ENCODE assay signal across 8 cellular contexts in the genomic region with DNA sequence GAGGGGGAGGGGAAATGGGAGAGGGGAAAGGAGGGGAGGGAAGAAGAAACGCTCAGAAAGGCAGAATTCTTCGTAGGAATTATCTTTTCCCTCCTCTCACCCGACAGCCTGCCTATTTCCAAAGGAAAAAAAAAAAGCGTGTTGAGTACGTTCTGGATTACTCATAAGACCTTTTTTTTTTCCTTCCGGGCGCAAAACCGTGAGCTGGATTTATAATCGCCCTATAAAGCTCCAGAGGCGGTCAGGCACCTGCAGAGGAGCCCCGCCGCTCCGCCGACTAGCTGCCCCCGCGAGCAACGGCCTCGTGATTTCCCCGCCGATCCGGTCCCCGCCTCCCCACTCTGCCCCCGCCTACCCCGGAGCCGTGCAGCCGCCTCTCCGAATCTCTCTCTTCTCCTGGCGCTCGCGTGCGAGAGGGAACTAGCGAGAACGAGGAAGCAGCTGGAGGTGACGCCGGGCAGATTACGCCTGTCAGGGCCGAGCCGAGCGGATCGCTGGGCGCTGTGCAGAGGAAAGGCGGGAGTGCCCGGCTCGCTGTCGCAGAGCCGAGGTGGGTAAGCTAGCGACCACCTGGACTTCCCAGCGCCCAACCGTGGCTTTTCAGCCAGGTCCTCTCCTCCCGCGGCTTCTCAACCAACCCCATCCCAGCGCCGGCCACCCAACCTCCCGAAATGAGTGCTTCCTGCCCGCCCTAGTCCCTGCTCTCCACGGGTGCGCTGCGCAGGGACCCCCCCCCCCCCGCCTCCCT. TPM values are rescaled to one million over a fixed set of nuclear protein-coding genes. Genes with fewer than 3 reads are reported as not detected.
A peak's percentile ranks its signal among the peaks of the same experiment; 100 is the strongest.
DNase-seq lines count a peak whose midpoint lies in the region; ATAC-seq and TF ChIP-seq lines count a peak whose summit lies in the region.

A gene (plus strand): TSS at position 389 of the 748 bp plus-strand sequence. CDS start 1,705 bp downstream, outside the sequence.

- peaks cover 68% of the 10 kb centered on the region for H3K27me3 ChIP-seq in MM.1S (replicated peaks; ENCODE audit: insufficient read depth, low read length)
- peaks cover 98% of the 10 kb centered on the region for H3K27me3 ChIP-seq in left ventricle myocardium inferior (ENCODE audit: low read depth)
- peaks cover 43% of the 10 kb centered on the region for H3K27me3 ChIP-seq in prostate gland (replicated peaks; ENCODE audit: insufficient read depth)

- no peaks in the 10 kb centered on the region for H3K9me2 ChIP-seq in MM.1S (replicated peaks; ENCODE audit: insufficient read depth, low read length)

- ATAC-seq in GM19395 (IDR thresholded peaks at IDR 0.05; ENCODE audit: unreplicated experiment) (peak; percentile 55), GM19467 (IDR thresholded peaks at IDR 0.05; ENCODE audit: unreplicated experiment) (no peak)
- peak; percentile 47 for ATAC-seq in activated naive CD8-positive, alpha-beta T cell treated with anti-CD3 and anti-CD28 coated beads, Interleukin-2, amount 10 ng/mL, durations not matched to agents 7 days and 5 days (ENCODE audit: low read depth)

- no peak for TF ChIP-seq POLR2A in prostate gland (IDR thresholded peaks at IDR 0.05)

- DNase-seq in AG09309 (ENCODE audit: low read depth) (no peak), MM.1S (peak; percentile 75), SHP77 (lab: John Stamatoyannopoulos, UW) (peak; percentile 51 to 84), left ventricle myocardium inferior (peak; percentile 24), prostate gland (ENCODE audit: low spot score) (peak; percentile 77)
- peak; percentile 73 for DNase-seq in activated naive CD8-positive, alpha-beta T cell treated with anti-CD3 and anti-CD28 coated beads, Interleukin-2, amount 10 ng/mL, durations not matched to agents 7 days and 5 days

- 2% methylated on average over 38 of the region's 59 CpGs for WGBS in prostate gland

- H3F3A ChIP-seq in MM.1S (ENCODE audit: insufficient read depth, low read length): no peaks in the 10 kb centered on the region

- peaks cover 2% of the 10 kb centered on the region for H3K36me3 Mint-ChIP-seq in activated naive CD8-positive, alpha-beta T cell treated with anti-CD3 and anti-CD28 coated beads, Interleukin-2, amount 10 ng/mL, durations not matched to agents 7 days and 5 days

- H3K9me3 Mint-ChIP-seq in activated naive CD8-positive, alpha-beta T cell treated with anti-CD3 and anti-CD28 coated beads, Interleukin-2, amount 10 ng/mL, durations not matched to agents 7 days and 5 days: no peaks in the 10 kb centered on the region

- H3K4me3 ChIP-seq in AG09309 (ENCODE audit: control insufficient read depth, low read depth, low read length): peak within 1 kb of the TSS; percentile 36
- H3K4me3 ChIP-seq in MM.1S (ENCODE audit: low read length): peak within 1 kb of the TSS; percentile 63
- H3K4me3 ChIP-seq in left ventricle myocardium inferior: peak within 1 kb of the TSS; percentile 59
- peak within 1 kb of the TSS; percentile 28 to 36 for H3K4me3 ChIP-seq in prostate gland

- H3K27me3 Mint-ChIP-seq in activated naive CD8-positive, alpha-beta T cell treated with anti-CD3 and anti-CD28 coated beads, Interleukin-2, amount 10 ng/mL, durations not matched to agents 7 days and 5 days: peaks cover 79% of the 10 kb centered on the region

- H3K27ac Mint-ChIP-seq in activated naive CD8-positive, alpha-beta T cell treated with anti-CD3 and anti-CD28 coated beads, Interleukin-2, amount 10 ng/mL, durations not matched to agents 7 days and 5 days: no peak within 1 kb of the TSS

- peak within 1 kb of the TSS; percentile 70 for H2AFZ ChIP-seq in MM.1S (ENCODE audit: low read length)

- peak within 1 kb of the TSS; percentile 84 for H3K4me3 Mint-ChIP-seq in activated naive CD8-positive, alpha-beta T cell treated with anti-CD3 and anti-CD28 coated beads, Interleukin-2, amount 10 ng/mL, durations not matched to agents 7 days and 5 days

- H4K20me1 ChIP-seq in MM.1S (ENCODE audit: insufficient read depth, low read length): no peaks in the 10 kb centered on the region

- intact Hi-C loops in left ventricle myocardium inferior (cut with micrococcal nuclease) (loop anchor here (10.0 kb wide), 2 partner anchors 412 to 452 kb away; no protein-coding TSS in a partner anchor), prostate gland (cut with DNase I) (loop anchor here (10.0 kb wide), 1 partner anchor 322 kb away; no protein-coding TSS in a partner anchor)

- no peaks in the 10 kb centered on the region for H3K36me3 ChIP-seq in MM.1S (replicated peaks; ENCODE audit: insufficient read depth, low read length)
- H3K36me3 ChIP-seq in left ventricle myocardium inferior: no peaks in the 10 kb centered on the region
- no peaks in the 10 kb centered on the region for H3K36me3 ChIP-seq in prostate gland

- POLR2A ChIA-PET in activated naive CD8-positive, alpha-beta T cell treated with anti-CD3 and anti-CD28 coated beads, Interleukin-2, amount 10 ng/mL, durations not matched to agents 7 days and 5 days (lab: Charles Lee): interaction anchor here (0.7 to 1.1 kb wide), 2 partner anchors 93 to 418 kb away, joined by 3 read pairs; no protein-coding TSS in a partner anchor

- 0 out of 2 replicates have a peak within 1 kb of the TSS, but pooled peaks have one; percentile 13 for H3K9ac ChIP-seq in MM.1S (ENCODE audit: low read length)

- H3K4me1 ChIP-seq in MM.1S (ENCODE audit: low read length) (peaks cover 19% of the 10 kb centered on the region), left ventricle myocardium inferior (peaks cover 72% of the 10 kb centered on the region), prostate gland (replicated peaks) (peaks cover 28% of the 10 kb centered on the region)

- H3K79me2 ChIP-seq in MM.1S (ENCODE audit: low read length): no peaks in the 10 kb centered on the region

- H3K9me3 ChIP-seq in MM.1S (replicated peaks; ENCODE audit: insufficient read depth, low read length) (no peaks in the 10 kb centered on the region), left ventricle myocardium inferior (replicated peaks) (no peaks in the 10 kb centered on the region), prostate gland (no peaks in the 10 kb centered on the region)

- H3K4me2 ChIP-seq in MM.1S (ENCODE audit: low read depth, low read length): peak within 1 kb of the TSS; percentile 97

- H3K27ac ChIP-seq in MM.1S (ENCODE audit: low read length) (no peak within 1 kb of the TSS), left ventricle myocardium inferior (replicated peaks) (no peak within 1 kb of the TSS), prostate gland (no peak within 1 kb of the TSS)

- H3K4me1 Mint-ChIP-seq in activated naive CD8-positive, alpha-beta T cell treated with anti-CD3 and anti-CD28 coated beads, Interleukin-2, amount 10 ng/mL, durations not matched to agents 7 days and 5 days: peaks cover 52% of the 10 kb centered on the region

- TF ChIP-seq CTCF in AG09309 (IDR thresholded peaks at IDR 0.05; ENCODE audit: control insufficient read depth, insufficient read depth, low read depth, low read length, missing control alignments): no peak
- no peak for TF ChIP-seq CTCF in MM.1S (IDR thresholded peaks at IDR 0.05; ENCODE audit: low read length)
- TF ChIP-seq CTCF in left ventricle myocardium inferior (IDR thresholded peaks at IDR 0.05; ENCODE audit: borderline replicate concordance): no peak
- TF ChIP-seq CTCF in prostate gland (IDR thresholded peaks at IDR 0.05): peak in 1 of 4 experiments; percentile 3

RNA-seq across cellular contexts. Expression of the gene that starts here (rescaled TPM):
- total RNA-seq in activated naive CD8-positive, alpha-beta T cell treated with anti-CD3 and anti-CD28 coated beads, Interleukin-2, amount 10 ng/mL, durations not matched to agents 7 days and 5 days: 1 to 10 TPM; 1.6 to 1.9 TPM
- total RNA-seq in left ventricle myocardium inferior (not detected), prostate gland (10 to 100 TPM in 1 of 2 donors, 1 to 10 TPM in 1; 2.9 to 16.7 TPM)

Comparison
In these comparisons a context has a peak if more than half of its experiments do, and no peak if none do; other contexts are left out.
1. Peak in DNase-seq and H3K4me3 ChIP-seq in left ventricle myocardium inferior; RNA of the gene not detected or under 1 TPM.